Comparison of ENCODE assay signal across 26 cellular contexts in the genomic region with DNA sequence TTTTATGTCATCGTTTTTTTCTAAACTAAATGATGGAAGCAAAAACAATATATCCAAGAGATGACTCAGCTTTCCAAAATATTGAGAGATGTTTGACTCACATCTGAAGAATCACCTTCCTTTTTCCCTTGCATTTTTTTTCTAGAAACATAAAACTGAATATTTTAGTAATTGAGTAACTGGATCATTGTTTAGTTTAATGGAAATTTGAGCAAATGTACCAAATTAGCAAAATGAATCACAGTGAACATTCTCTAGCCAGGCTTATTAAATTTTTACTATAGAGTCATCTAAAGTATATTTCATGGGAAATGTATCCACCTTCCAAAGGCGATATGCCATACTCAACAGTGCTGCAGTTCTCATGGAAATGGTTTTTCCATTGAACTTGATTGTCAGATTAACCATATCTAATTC.
A peak's percentile ranks its signal among the peaks of the same experiment; 100 is the strongest.
DNase-seq lines count a peak whose midpoint lies in the region; ATAC-seq and TF ChIP-seq lines count a peak whose summit lies in the region.
"Had no signal": no experiment of that assay in that cellular context is flagged by ENCODE, and none has a peak within 500 bp of the region (broad histone marks: within the 10 kb centered on the region; RNA-seq: fewer than 3 reads in every experiment).

No MANE protein-coding gene starts in this region.

- peak; percentile 62 for DNase-seq in AG09309 (ENCODE audit: low read depth)
- DNase-seq in HT1080 (ENCODE audit: low read depth): peak; percentile 67
- DNase-seq in brain microvascular endothelial cell: no peak
- peak; percentile 71 for DNase-seq in iris pigment epithelial cell (ENCODE audit: low read depth)
- DNase-seq in NCI-H526 treated with DMSO at 0.1 percent for 48 hours (lab: John Stamatoyannopoulos, UW): no peak
- DNase-seq in SHP77 treated with DMSO at 0.1 percent for 48 hours (lab: John Stamatoyannopoulos, UW): no peak
- no peak for DNase-seq in naive thymus-derived CD8-positive, alpha-beta T cell
- DNase-seq: activated CD4-positive, alpha-beta T cell treated with anti-CD3 and anti-CD28 coated beads, Interleukin-2, amount 10 ng/mL, durations not matched to agents 7 days and 5 days; activated CD8-positive, alpha-beta memory T cell treated with anti-CD3 and anti-CD28 coated beads, Interleukin-2, amount 50 U/mL, for 48 hours; activated gamma-delta T cell treated with Interleukin-2 at 50 U/mL for 16 hours; body of pancreas; Calu3; dorsolateral prefrontal cortex; GF-D8; Karpas-422; left colon; mucosa of descending colon; NCI-H1436; ovary; Peyer's patch; stimulated activated CD4-positive, alpha-beta T cell treated with anti-CD3 and anti-CD28 coated beads, Interleukin-2, amount 100 ng/mL, for 48 hours; SW 1271 had no signal

- peaks cover 0 to 4% (median 0%) of the 10 kb centered on the region in 3 donors for H3K36me3 Mint-ChIP-seq in naive thymus-derived CD8-positive, alpha-beta T cell

- H3K4me1 Mint-ChIP-seq in naive thymus-derived CD8-positive, alpha-beta T cell: no peaks in the 10 kb centered on the region
- H3K4me1 Mint-ChIP-seq: activated CD4-positive, alpha-beta T cell treated with anti-CD3 and anti-CD28 coated beads, Interleukin-2, amount 10 ng/mL, durations not matched to agents 7 days and 5 days; B cell; GM23338 had no signal

- no peak overlapping the region for H3K27ac Mint-ChIP-seq in naive thymus-derived CD8-positive, alpha-beta T cell
- H3K27ac Mint-ChIP-seq: activated CD4-positive, alpha-beta T cell treated with anti-CD3 and anti-CD28 coated beads, Interleukin-2, amount 10 ng/mL, durations not matched to agents 7 days and 5 days; B cell; GM23338 had no signal

- in situ Hi-C loops in brain microvascular endothelial cell (cut with HindIII; ENCODE audit: low pct_ligation_motif_present, low sequenced_read_pairs): no loop called here

- no peak for ATAC-seq in naive thymus-derived CD8-positive, alpha-beta T cell
- ATAC-seq in GM19452 (IDR thresholded peaks at IDR 0.05; ENCODE audit: unreplicated experiment): no peak
- ATAC-seq: body of pancreas, esophagus mucosa, GM23338, left colon, mucosa of descending colon had no signal

- no peak overlapping the region for H3K4me3 ChIP-seq in AG09309 (ENCODE audit: control insufficient read depth, low read depth, low read length)
- no peak overlapping the region for H3K4me3 ChIP-seq in brain microvascular endothelial cell (ENCODE audit: low read depth, low read length)
- H3K4me3 ChIP-seq: body of pancreas, dorsolateral prefrontal cortex, GM23338, mucosa of descending colon, ovary, Peyer's patch had no signal

- no peaks in the 10 kb centered on the region for H3K27me3 Mint-ChIP-seq in naive thymus-derived CD8-positive, alpha-beta T cell
- H3K27me3 Mint-ChIP-seq: activated CD4-positive, alpha-beta T cell treated with anti-CD3 and anti-CD28 coated beads, Interleukin-2, amount 10 ng/mL, durations not matched to agents 7 days and 5 days; B cell had no signal

- H3K9me3 Mint-ChIP-seq in naive thymus-derived CD8-positive, alpha-beta T cell: peaks cover 0 to 14% (median 8%) of the 10 kb centered on the region in 9 donors
- H3K9me3 Mint-ChIP-seq: GM23338 had no signal

- peak overlapping the region; percentile 59 for H3K27ac ChIP-seq in brain microvascular endothelial cell
- H3K27ac ChIP-seq: body of pancreas, dorsolateral prefrontal cortex, ovary, Peyer's patch had no signal

- H3K36me3 ChIP-seq in brain microvascular endothelial cell (replicated peaks): no peaks in the 10 kb centered on the region
- H3K36me3 ChIP-seq: ovary, Peyer's patch had no signal

- no peaks in the 10 kb centered on the region for H3K27me3 ChIP-seq in brain microvascular endothelial cell (replicated peaks)
- H3K27me3 ChIP-seq: body of pancreas, dorsolateral prefrontal cortex, ovary, Peyer's patch had no signal

- H3K4me3 Mint-ChIP-seq in naive thymus-derived CD8-positive, alpha-beta T cell: no peak overlapping the region
- H3K4me3 Mint-ChIP-seq: activated CD4-positive, alpha-beta T cell treated with anti-CD3 and anti-CD28 coated beads, Interleukin-2, amount 10 ng/mL, durations not matched to agents 7 days and 5 days; B cell; GM23338 had no signal

- POLR2A ChIA-PET in naive thymus-derived CD8-positive, alpha-beta T cell (lab: Charles Lee): no interaction called here

- TF ChIP-seq CTCF in AG09309 (IDR thresholded peaks at IDR 0.05; ENCODE audit: control insufficient read depth, insufficient read depth, low read depth, low read length, missing control alignments): no peak
- no peak for TF ChIP-seq CTCF in brain microvascular endothelial cell (IDR thresholded peaks at IDR 0.05; ENCODE audit: low read depth, low read length, missing control alignments)

Comparison
In these comparisons a context has a peak if more than half of its experiments do, and no peak if none do; other contexts are left out.
1. DNase-seq: peak in AG09309 (single experiment), HT1080 (single experiment) and iris pigment epithelial cell (single experiment); none in brain microvascular endothelial cell (single experiment), NCI-H526 treated with DMSO at 0.1 percent for 48 hours (single experiment), SHP77 treated with DMSO at 0.1 percent for 48 hours (single experiment) and naive thymus-derived CD8-positive, alpha-beta T cell (0 of 10).